In the genomic region with DNA sequence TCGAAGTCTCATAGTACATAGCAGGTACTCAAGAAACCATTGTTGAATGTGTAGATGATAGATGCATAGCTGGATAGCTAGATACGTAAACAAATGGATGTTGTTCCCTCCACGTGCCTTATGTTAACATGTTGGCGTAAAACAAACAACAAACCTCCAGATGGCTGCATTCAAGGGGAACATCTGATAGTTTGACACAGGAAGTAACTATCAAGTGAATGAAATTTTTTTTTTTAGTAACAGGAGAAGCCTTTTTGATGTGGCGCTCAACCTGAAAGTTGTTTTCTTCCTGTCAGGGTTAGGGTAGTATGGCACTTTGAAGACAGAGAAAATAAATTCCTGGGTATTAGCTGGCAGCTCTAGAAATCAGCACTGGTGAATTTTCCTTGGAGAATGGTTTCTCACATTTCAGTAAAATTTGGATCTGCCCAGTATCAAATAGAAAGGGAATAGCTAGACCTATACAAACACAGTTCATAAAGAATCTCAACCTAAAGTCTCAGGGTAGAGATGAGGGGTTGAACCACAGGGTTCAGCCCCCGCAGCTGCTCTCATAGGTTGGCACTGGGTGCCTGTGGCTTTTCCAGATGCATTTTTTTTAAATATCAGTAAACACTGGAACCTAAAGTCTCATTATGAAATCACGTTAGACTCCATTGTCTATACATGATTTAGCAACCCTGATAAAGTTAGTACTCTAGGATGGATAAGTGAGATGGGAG, we compare ENCODE assay signal across 11 cellular contexts. TPM values are rescaled to one million over a fixed set of nuclear protein-coding genes. Genes with fewer than 3 reads are reported as not detected.
DNase-seq lines count a peak whose midpoint lies in the region; ATAC-seq and TF ChIP-seq lines count a peak whose summit lies in the region.
"Had no signal": no experiment of that assay in that cellular context is flagged by ENCODE, and none has a peak within 500 bp of the region (broad histone marks: within the 10 kb centered on the region; RNA-seq: fewer than 3 reads in every experiment).

No MANE protein-coding gene starts in this region.

- CTCF ChIA-PET in activated CD4-positive, alpha-beta T cell treated with anti-CD3 and anti-CD28 coated beads for 36 hours (lab: Charles Lee), result interaction anchor here (1.2 to 1.7 kb wide), 4 partner anchors 12 to 78 kb away, joined by 3 read pairs; partner anchors contain the start of gene RAP1B

- H3K36me3 Mint-ChIP-seq in activated CD4-positive, alpha-beta T cell treated with anti-CD3 and anti-CD28 coated beads for 36 hours (ENCODE audit: low read depth), result peaks cover 17% of the 10 kb centered on the region
- peaks cover 22% of the 10 kb centered on the region for H3K36me3 Mint-ChIP-seq in T-helper 1 cell treated with Interleukin-12 subunit alpha and Interleukin-12 subunit beta and Interleukin-4 antibody, amounts not matched to agents 30 μg/mL and 1 μg/mL, for 36 hours (ENCODE audit: low read depth)
- peaks cover 9% of the 10 kb centered on the region for H3K36me3 Mint-ChIP-seq in nephron progenitor cell (ENCODE audit: low read depth)

- DNase-seq in activated CD4-positive, alpha-beta T cell treated with anti-CD3 and anti-CD28 coated beads for 36 hours, result peak; percentile 63
- no peak for DNase-seq in activated CD4-positive, alpha-beta T cell treated with anti-CD3 and anti-CD28 coated beads for 1 hour
- DNase-seq in nephron progenitor cell, result no peak
- no peak for DNase-seq in SKM-1 (lab: John Stamatoyannopoulos, UW; ENCODE audit: unreplicated experiment)
- no peak for DNase-seq in OCI-M2 (lab: John Stamatoyannopoulos, UW; ENCODE audit: unreplicated experiment)
- DNase-seq: activated CD8-positive, alpha-beta memory T cell treated with anti-CD3 and anti-CD28 coated beads for 24 hours; HCEC 1CT had no signal

- H3K27ac Mint-ChIP-seq in activated CD4-positive, alpha-beta T cell treated with anti-CD3 and anti-CD28 coated beads for 36 hours, result peak overlapping the region; percentile 53
- peak overlapping the region; percentile 53 for H3K27ac Mint-ChIP-seq in T-helper 1 cell treated with Interleukin-12 subunit alpha and Interleukin-12 subunit beta and Interleukin-4 antibody, amounts not matched to agents 30 μg/mL and 1 μg/mL, for 36 hours
- peak overlapping the region; percentile 55 for H3K27ac Mint-ChIP-seq in nephron progenitor cell

- H3K4me1 Mint-ChIP-seq in activated CD4-positive, alpha-beta T cell treated with anti-CD3 and anti-CD28 coated beads for 36 hours, result peaks cover 53% of the 10 kb centered on the region
- H3K4me1 Mint-ChIP-seq in T-helper 1 cell treated with Interleukin-12 subunit alpha and Interleukin-12 subunit beta and Interleukin-4 antibody, amounts not matched to agents 30 μg/mL and 1 μg/mL, for 36 hours (ENCODE audit: low read depth), result peaks cover 29% of the 10 kb centered on the region
- peaks cover 14% of the 10 kb centered on the region for H3K4me1 Mint-ChIP-seq in nephron progenitor cell

- H3K9me3 Mint-ChIP-seq in activated CD4-positive, alpha-beta T cell treated with anti-CD3 and anti-CD28 coated beads for 36 hours (ENCODE audit: low read depth), result peaks cover 14% of the 10 kb centered on the region
- peaks cover 22% of the 10 kb centered on the region for H3K9me3 Mint-ChIP-seq in T-helper 1 cell treated with Interleukin-12 subunit alpha and Interleukin-12 subunit beta and Interleukin-4 antibody, amounts not matched to agents 30 μg/mL and 1 μg/mL, for 36 hours
- peaks cover 53% of the 10 kb centered on the region for H3K9me3 Mint-ChIP-seq in nephron progenitor cell

- POLR2A ChIA-PET in activated CD4-positive, alpha-beta T cell treated with anti-CD3 and anti-CD28 coated beads for 36 hours (lab: Charles Lee), result interaction anchor here (0.7 kb wide), 1 partner anchor 76 kb away, joined by 4 read pairs; no protein-coding TSS in a partner anchor

- intact Hi-C loops in activated CD4-positive, alpha-beta T cell treated with anti-CD3 and anti-CD28 coated beads for 36 hours (cut with DNase I, micrococcal nuclease), result no loop called here

- H3K27me3 Mint-ChIP-seq in activated CD4-positive, alpha-beta T cell treated with anti-CD3 and anti-CD28 coated beads for 36 hours, result no peaks in the 10 kb centered on the region
- H3K27me3 Mint-ChIP-seq in T-helper 1 cell treated with Interleukin-12 subunit alpha and Interleukin-12 subunit beta and Interleukin-4 antibody, amounts not matched to agents 30 μg/mL and 1 μg/mL, for 36 hours (ENCODE audit: low read depth), result no peaks in the 10 kb centered on the region
- no peaks in the 10 kb centered on the region for H3K27me3 Mint-ChIP-seq in nephron progenitor cell (ENCODE audit: low read depth, poor library complexity)

- H3K4me3 Mint-ChIP-seq in activated CD4-positive, alpha-beta T cell treated with anti-CD3 and anti-CD28 coated beads for 36 hours, result peak overlapping the region; percentile 25
- peak overlapping the region; percentile 19 for H3K4me3 Mint-ChIP-seq in T-helper 1 cell treated with Interleukin-12 subunit alpha and Interleukin-12 subunit beta and Interleukin-4 antibody, amounts not matched to agents 30 μg/mL and 1 μg/mL, for 36 hours
- H3K4me3 Mint-ChIP-seq in nephron progenitor cell, result no peak overlapping the region

- ATAC-seq in activated CD4-positive, alpha-beta T cell treated with anti-CD3 and anti-CD28 coated beads for 36 hours, result peak; percentile 68
- ATAC-seq in HG02852 (IDR thresholded peaks at IDR 0.05; ENCODE audit: unreplicated experiment), result peak; percentile 50
- no peak for ATAC-seq in HG03097 (IDR thresholded peaks at IDR 0.05; ENCODE audit: low FRiP score, unreplicated experiment)
- ATAC-seq: gastroesophageal sphincter had no signal

- no peak for TF ChIP-seq CTCF in nephron progenitor cell (IDR thresholded peaks at IDR 0.05)

RNA-seq across cellular contexts. Expression of gene RAP1B, which starts 18.8 kb away (rescaled TPM):
- total RNA-seq in activated CD4-positive, alpha-beta T cell treated with anti-CD3 and anti-CD28 coated beads for 36 hours, result 100 to 1,000 TPM; 174 to 242 TPM
